ENCODE assay signal across 25 cellular contexts in the genomic region with DNA sequence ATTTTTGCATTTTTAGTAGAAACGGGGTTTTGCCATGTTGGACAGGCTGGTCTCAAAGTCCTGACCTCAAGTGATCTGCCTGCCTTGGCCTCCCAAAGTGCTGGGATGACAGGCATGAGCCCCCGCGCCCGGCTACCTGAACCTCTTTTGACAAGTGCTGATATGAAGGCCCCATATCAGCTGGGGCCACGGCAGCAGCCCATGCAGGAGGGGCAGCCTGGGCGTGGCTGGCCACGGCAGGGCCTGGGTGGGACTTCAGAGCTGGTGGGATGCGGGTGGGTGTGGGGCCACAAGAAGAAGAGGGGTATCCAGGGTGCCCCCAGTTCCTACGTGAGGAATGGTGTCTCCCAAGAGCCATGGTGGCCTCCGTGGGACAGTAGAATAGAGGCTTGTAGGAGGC.
"Had no signal": no experiment of that assay in that cellular context is flagged by ENCODE, and none has a peak within 500 bp of the region (broad histone marks: within the 10 kb centered on the region; RNA-seq: fewer than 3 reads in every experiment).

No MANE protein-coding gene starts in this region.

- H3K9me3 ChIP-seq: esophagus muscularis mucosa, gastroesophageal sphincter, heart left ventricle, left ventricle myocardium inferior, lower lobe of right lung had no signal

- H3K27me3 ChIP-seq: dorsolateral prefrontal cortex, esophagus muscularis mucosa, foreskin keratinocyte, gastroesophageal sphincter, heart left ventricle, hepatocyte had no signal

- ATAC-seq: foreskin keratinocyte, gastroesophageal sphincter, heart left ventricle, left colon, left lobe of liver, lower lobe of right lung, mucosa of descending colon had no signal

- H3K4me3 Mint-ChIP-seq: mesothelial cell of epicardium had no signal

- H3K27ac Mint-ChIP-seq: mesothelial cell of epicardium had no signal

- DNase-seq: dermis blood vessel endothelial cell; effector CD4-positive, alpha-beta T cell; effector memory CD4-positive, alpha-beta T cell; foreskin keratinocyte; heart left ventricle; hypothalamus; immature natural killer cell; islet precursor cell; kidney; kidney glomerular epithelial cell; left ventricle myocardium inferior; lower lobe of right lung; mesenchymal stem cell; mucosa of descending colon had no signal

- H3K4me1 ChIP-seq: foreskin keratinocyte, gastroesophageal sphincter had no signal

- H3K27ac ChIP-seq: coronary artery, dorsolateral prefrontal cortex, esophagus muscularis mucosa, foreskin keratinocyte, gastroesophageal sphincter, heart left ventricle, hepatocyte, left ventricle myocardium inferior, lower lobe of right lung had no signal

- H3K4me3 ChIP-seq: coronary artery, dorsolateral prefrontal cortex, esophagus muscularis mucosa, gastroesophageal sphincter, heart left ventricle, hepatocyte, left ventricle myocardium inferior, lower lobe of right lung, mucosa of descending colon had no signal

- H3K9me3 Mint-ChIP-seq: immature natural killer cell had no signal

- FAIRE-seq: colon, endothelial cell of umbilical vein, frontal cortex, kidney had no signal
